8 cellular contexts compared by ENCODE assay signal in genomic region chr15:88649753-88650551, GRCh38. TPM values are rescaled to one million over a fixed set of nuclear protein-coding genes. Genes with fewer than 3 reads are reported as not detected.
DNase-seq lines count a peak whose midpoint lies in the region; TF ChIP-seq lines count a peak whose summit lies in the region.

No MANE protein-coding gene starts in this region.

- peaks cover 7 to 18% (median 13%) of the 10 kb centered on the region in 4 donors for H3K4me1 ChIP-seq in esophagus muscularis mucosa
- peaks cover 0 to 10% (median 0%) of the 10 kb centered on the region in 4 donors for H3K4me1 ChIP-seq in sigmoid colon

- DNase-seq in D341Med (ENCODE audit: low spot score) (peak; percentile 9), RWPE1 (ENCODE audit: low spot score) (no peak), esophagus muscularis mucosa (ENCODE audit: extremely low spot score) (no peak), sigmoid colon (peak; percentile 56), SKM-1 treated with dmso at 0.1 percent for 144 hours (lab: John Stamatoyannopoulos, UW; ENCODE audit: unreplicated experiment) (no peak), SKM-1 (lab: John Stamatoyannopoulos, UW; ENCODE audit: unreplicated experiment) (no peak), NCI-H526 treated with DMSO at 0.1 percent for 48 hours (lab: John Stamatoyannopoulos, UW) (no peak)
- no peak for DNase-seq in stimulated activated CD4-positive, alpha-beta T cell treated with anti-CD3 and anti-CD28 coated beads, Interleukin-1b, Interleukin-23, amount 100 ng/mL, for 48 hours

- no peaks in the 10 kb centered on the region for H3K27me3 ChIP-seq in esophagus muscularis mucosa
- H3K27me3 ChIP-seq in sigmoid colon = no peaks in the 10 kb centered on the region

- H3K9me3 ChIP-seq in esophagus muscularis mucosa (no peaks in the 10 kb centered on the region), sigmoid colon (no peaks in the 10 kb centered on the region)

- TF ChIP-seq EP300 in esophagus muscularis mucosa (IDR thresholded peaks at IDR 0.05) = no peak
- no peak for TF ChIP-seq EP300 in sigmoid colon (IDR thresholded peaks at IDR 0.05)

- H3K36me3 ChIP-seq in esophagus muscularis mucosa = peaks cover 0 to 3% (median 0%) of the 10 kb centered on the region in 4 donors
- H3K36me3 ChIP-seq in sigmoid colon = no peaks in the 10 kb centered on the region

- no peak for TF ChIP-seq CTCF in RWPE1 (conservative IDR thresholded peaks at IDR 0.05; ENCODE audit: low read depth)
- no peak for TF ChIP-seq CTCF in esophagus muscularis mucosa (IDR thresholded peaks at IDR 0.05)
- no peak for TF ChIP-seq CTCF in sigmoid colon (IDR thresholded peaks at IDR 0.05)

- 79% methylated on average over 20 of the region's 23 CpGs for WGBS in esophagus muscularis mucosa
- 83 to 89% methylated on average over 23 of the region's 23 CpGs for WGBS in sigmoid colon, 2 donors

- intact Hi-C loops in esophagus muscularis mucosa (cut with DNase I) (no loop called here), sigmoid colon (cut with DNase I) (no loop called here)

- CTCF ChIA-PET in RWPE1 (lab: Yijun Ruan, JAX) = interaction anchor here (1.0 kb wide), 1 partner anchor 11 kb away, joined by 4 read pairs; the partner anchor contains the start of gene ISG20

- POLR2A ChIA-PET in RWPE1 (lab: Yijun Ruan, JAX; ENCODE audit: low non-redundant PET) = no interaction called here

- TF ChIP-seq POLR2A in esophagus muscularis mucosa (IDR thresholded peaks at IDR 0.05; ENCODE audit: low read depth) = no peak
- TF ChIP-seq POLR2A in sigmoid colon (IDR thresholded peaks at IDR 0.05) = no peak

- H3K4me3 ChIP-seq in esophagus muscularis mucosa (no peak overlapping the region), sigmoid colon (no peak overlapping the region)

- H3K27ac ChIP-seq in RWPE1 = peak overlapping the region; percentile 58
- peak overlapping the region; percentile 24 to 58 (median 41) for H3K27ac ChIP-seq in esophagus muscularis mucosa (replicated peaks in 1 of 4)
- peak overlapping the region in 2 of 4 donors; percentile 7 to 23 for H3K27ac ChIP-seq in sigmoid colon

RNA-seq across cellular contexts. Expression of gene ISG20, which starts 11.1 kb away (rescaled TPM):
- 10 to 100 TPM in 2 of 4 donors, 1 to 10 TPM in 2; 6.1 to 21.2 (median 9.8) TPM for total RNA-seq in esophagus muscularis mucosa
- total RNA-seq in sigmoid colon = 10 to 100 TPM in 1 of 4 donors, 1 to 10 TPM in 3; 1.9 to 20.1 (median 6.4) TPM
- 100 to 1,000 TPM in 2 of 3 donors, 10 to 100 TPM in 1; 70.9 to 177 (median 153) TPM for polyA plus RNA-seq in sigmoid colon

RNA-seq across cellular contexts. Expression of gene AEN, which starts 28.8 kb away (rescaled TPM):
- total RNA-seq in esophagus muscularis mucosa (10 to 100 TPM; 13.3 to 29.0 (median 23.4) TPM), sigmoid colon (10 to 100 TPM in 2 of 4 donors, 1 to 10 TPM in 2; 5.8 to 18.3 (median 9.4) TPM)
- 10 to 100 TPM in 1 of 3 donors, 1 to 10 TPM in 2; 4.2 to 19.7 (median 8.8) TPM for polyA plus RNA-seq in sigmoid colon

Comparison
In these comparisons a context has a peak if more than half of its experiments do, and no peak if none do; other contexts are left out.
1. DNase-seq: peak in D341Med (single experiment) and sigmoid colon (single experiment); none in RWPE1 (single experiment), esophagus muscularis mucosa (single experiment), SKM-1 treated with dmso at 0.1 percent for 144 hours (single experiment), SKM-1 (single experiment), NCI-H526 treated with DMSO at 0.1 percent for 48 hours (single experiment) and stimulated activated CD4-positive, alpha-beta T cell treated with anti-CD3 and anti-CD28 coated beads, Interleukin-1b, Interleukin-23, amount 100 ng/mL, for 48 hours (single experiment).